In genomic region chr4:164193676-164194075, GRCh38 we compare ENCODE assay signal across 36 cellular contexts.
"Had no signal": no experiment of that assay in that cellular context is flagged by ENCODE, and none has a peak within 500 bp of the region (broad histone marks: within the 10 kb centered on the region; RNA-seq: fewer than 3 reads in every experiment).

No MANE protein-coding gene starts in this region.

- ATAC-seq: activated CD8-positive, alpha-beta T cell treated with anti-CD3 and anti-CD28 coated beads for 36 hours; activated naive CD4-positive, alpha-beta T cell treated with anti-CD3 and anti-CD28 coated beads, Interleukin-2, amount 50 U/mL, for 72 hours; activated naive CD8-positive, alpha-beta T cell treated with anti-CD3 and anti-CD28 coated beads, Interleukin-2, amount 50 U/mL, for 24 hours; activated T-cell treated with anti-CD3 and anti-CD28 coated beads, Interleukin-2, amount 50 U/mL, for 4 hours; activated T-cell treated with anti-CD3 and anti-CD28 coated beads, Interleukin-2, amount 50 U/mL, for 72 hours; activated T-helper 17 cell treated with anti-CD3 and anti-CD28 coated beads, Interleukin-2, amount 50 U/mL, for 72 hours; body of pancreas had no signal

- H3K27ac ChIP-seq: body of pancreas, brain microvascular endothelial cell, breast epithelium, cardiac muscle cell, VCaP had no signal

- H3K4me3 ChIP-seq: body of pancreas, breast epithelium, cardiac muscle cell had no signal

- H3K27me3 ChIP-seq: body of pancreas, brain microvascular endothelial cell, breast epithelium, cardiac muscle cell had no signal

- H3K9me3 ChIP-seq: body of pancreas, breast epithelium had no signal

- H3K4me1 ChIP-seq: body of pancreas, breast epithelium had no signal

- DNase-seq: activated B cell treated with CpG ODN at 0.5 μM for 24 hours; activated CD4-positive, alpha-beta memory T cell treated with anti-CD3 and anti-CD28 coated beads for 36 hours; activated CD4-positive, alpha-beta T cell treated with anti-CD3 and anti-CD28 coated beads for 4 hours; activated CD4-positive, alpha-beta T cell treated with anti-CD3 and anti-CD28 coated beads, Interleukin-2, amount 10 ng/mL, durations not matched to agents 24 days and 14 days; activated CD4-positive, alpha-beta T cell treated with anti-CD3 and anti-CD28 coated beads, Interleukin-2, amount 50 U/mL, for 1 hour; activated CD4-positive, alpha-beta T cell treated with anti-CD3 and anti-CD28 coated beads, Interleukin-2, amount 50 U/mL, for 4 hours; activated CD4-positive, CD25-positive, alpha-beta regulatory T cell treated with anti-CD3 and anti-CD28 coated beads, Interleukin-2, amount 50 U/mL, for 72 hours; activated CD8-positive, alpha-beta memory T cell treated with anti-CD3 and anti-CD28 coated beads, Interleukin-2, amount 50 U/mL, for 4 hours; activated CD8-positive, alpha-beta T cell treated with anti-CD3 and anti-CD28 coated beads for 36 hours; activated effector memory CD4-positive, alpha-beta T cell treated with anti-CD3 and anti-CD28 coated beads, Interleukin-2, amount 50 U/mL, for 16 hours; activated gamma-delta T cell treated with Interleukin-2 at 50 U/mL for 16 hours; activated naive CD4-positive, alpha-beta T cell; activated naive CD4-positive, alpha-beta T cell treated with anti-CD3 and anti-CD28 coated beads for 36 hours; activated naive CD4-positive, alpha-beta T cell treated with anti-CD3 and anti-CD28 coated beads, Interleukin-2, amount 50 U/mL, for 16 hours; activated naive CD8-positive, alpha-beta T cell treated with anti-CD3 and anti-CD28 coated beads, Interleukin-2, amount 10 ng/mL, durations not matched to agents 7 days and 5 days; activated naive CD8-positive, alpha-beta T cell treated with anti-CD3 and anti-CD28 coated beads, Interleukin-2, amount 50 U/mL, for 24 hours; activated T-cell treated with anti-CD3 and anti-CD28 coated beads for 4 hours; activated T-cell treated with anti-CD3 and anti-CD28 coated beads, Interleukin-2, amount 50 U/mL, for 1 hour; activated T-cell treated with anti-CD3 and anti-CD28 coated beads, Interleukin-2, amount 50 U/mL, for 4 hours; activated T-cell treated with anti-CD3 and anti-CD28 coated beads, Interleukin-2, amount 50 U/mL, for 72 hours; amniotic stem cell; aorta; body of pancreas; brain microvascular endothelial cell; caudate nucleus; cerebellar nuclear complex; T-helper 1 cell; T-helper 2 cell; T-helper 9 cell had no signal

- FAIRE-seq: astrocyte, TTC549 had no signal

- H3K36me3 ChIP-seq: brain microvascular endothelial cell, breast epithelium, cardiac muscle cell had no signal
